Comparison of ENCODE assay signal across 8 cellular contexts in genomic region chr4:186587416-186588018, GRCh38. TPM values are rescaled to one million over a fixed set of nuclear protein-coding genes. Genes with fewer than 3 reads are reported as not detected.
DNase-seq lines count a peak whose midpoint lies in the region; ATAC-seq and TF ChIP-seq lines count a peak whose summit lies in the region.

No MANE protein-coding gene starts in this region.

- H4K91ac ChIP-seq in trophoblast cell (ENCODE audit: low read depth, low read length), result no peak overlapping the region

- no peak overlapping the region for H3K9ac ChIP-seq in trophoblast cell (ENCODE audit: low read length)

- H3K9me2 ChIP-seq in PC-9 (ENCODE audit: insufficient read depth), result no peaks in the 10 kb centered on the region

- no peaks in the 10 kb centered on the region for H3K9me3 Mint-ChIP-seq in activated T-helper 1 cell treated with anti-CD3 and anti-CD28 coated beads, Interleukin-12 subunit alpha, Interleukin-12 subunit beta, Interleukin-2, Interleukin-4 antibody, amounts not matched to agents 30 ng/mL and 10 ng/mL and 1 ng/mL, durations not matched to agents 14 hours and 24 hours and 36 hours

- intact Hi-C loops in PC-9 (cut with micrococcal nuclease; ENCODE audit: unreplicated experiment), result loop anchor here (1.0 to 5.0 kb wide), 3 partner anchors 115 to 290 kb away; no protein-coding TSS in a partner anchor
- intact Hi-C loops in activated T-helper 1 cell treated with anti-CD3 and anti-CD28 coated beads, Interleukin-12 subunit alpha, Interleukin-12 subunit beta, Interleukin-2, Interleukin-4 antibody, amounts not matched to agents 30 ng/mL and 10 ng/mL and 1 ng/mL, durations not matched to agents 14 hours and 24 hours and 36 hours (cut with micrococcal nuclease), result no loop called here
- intact Hi-C loops in uterus (cut with DNase I; ENCODE audit: low total_unique reads), result no loop called here

- no peaks in the 10 kb centered on the region for H4K20me1 ChIP-seq in PC-9 (ENCODE audit: insufficient read depth)

- H3F3A ChIP-seq in PC-9 (ENCODE audit: insufficient read depth, low read depth), result no peaks in the 10 kb centered on the region

- H3K27ac Mint-ChIP-seq in activated T-helper 1 cell treated with anti-CD3 and anti-CD28 coated beads, Interleukin-12 subunit alpha, Interleukin-12 subunit beta, Interleukin-2, Interleukin-4 antibody, amounts not matched to agents 30 ng/mL and 10 ng/mL and 1 ng/mL, durations not matched to agents 14 hours and 24 hours and 36 hours, result no peak overlapping the region

- CTCF ChIA-PET in PC-9 (lab: Charles Lee), result no interaction called here

- H3K4me3 ChIP-seq in PC-9, result no peak overlapping the region
- no peak overlapping the region for H3K4me3 ChIP-seq in trophoblast cell (ENCODE audit: low read depth, low read length)
- H3K4me3 ChIP-seq in uterus, result no peak overlapping the region

- TF ChIP-seq CTCF in PC-9 (conservative IDR thresholded peaks at IDR 0.05) (peak; percentile 82), foreskin keratinocyte (conservative IDR thresholded peaks at IDR 0.05) (peak; percentile 79), uterus (IDR thresholded peaks at IDR 0.05) (peak; percentile 52 to 85 (median 72))

- no peaks in the 10 kb centered on the region for H3K79me2 ChIP-seq in PC-9 (ENCODE audit: low read depth)
- no peaks in the 10 kb centered on the region for H3K79me2 ChIP-seq in trophoblast cell (ENCODE audit: control insufficient read depth, insufficient read depth, low read length, poor library complexity)

- WGBS in trophoblast cell (ENCODE audit: extremely low coverage, insufficient coverage, insufficient read length), result no CpG with 5 or more reads among the region's 4 CpGs

- H3K36me3 ChIP-seq in PC-9 (ENCODE audit: low read depth) (no peaks in the 10 kb centered on the region), trophoblast cell (ENCODE audit: control insufficient read depth in 1 of 2, insufficient read depth in 2 of 2, low read length in 2 of 2) (peaks cover 17 to 33% of the 10 kb centered on the region in 2 experiments), uterus (no peaks in the 10 kb centered on the region)

- no peak overlapping the region for H4K12ac ChIP-seq in trophoblast cell (ENCODE audit: low read depth, low read length)

- ATAC-seq in activated CD4-positive, CD25-positive, alpha-beta regulatory T cell treated with anti-CD3 and anti-CD28 coated beads, Interleukin-2, amount 50 U/mL, for 24 hours, result no peak
- ATAC-seq in HG02642 (IDR thresholded peaks at IDR 0.05; ENCODE audit: poor library complexity, unreplicated experiment) (peak; percentile 63), foreskin keratinocyte (peak; percentile 71)

- no peak overlapping the region for H3K23ac ChIP-seq in trophoblast cell (ENCODE audit: low read length)

- H3K36me3 Mint-ChIP-seq in activated T-helper 1 cell treated with anti-CD3 and anti-CD28 coated beads, Interleukin-12 subunit alpha, Interleukin-12 subunit beta, Interleukin-2, Interleukin-4 antibody, amounts not matched to agents 30 ng/mL and 10 ng/mL and 1 ng/mL, durations not matched to agents 14 hours and 24 hours and 36 hours (ENCODE audit: low read depth), result no peaks in the 10 kb centered on the region

- no peak overlapping the region for H3K14ac ChIP-seq in trophoblast cell (ENCODE audit: low read length)

- no peak overlapping the region for H2BK5ac ChIP-seq in trophoblast cell (ENCODE audit: low read depth, low read length, poor library complexity)

- H3K4ac ChIP-seq in trophoblast cell (ENCODE audit: low read depth, low read length), result no peak overlapping the region

- H3K27me3 Mint-ChIP-seq in activated T-helper 1 cell treated with anti-CD3 and anti-CD28 coated beads, Interleukin-12 subunit alpha, Interleukin-12 subunit beta, Interleukin-2, Interleukin-4 antibody, amounts not matched to agents 30 ng/mL and 10 ng/mL and 1 ng/mL, durations not matched to agents 14 hours and 24 hours and 36 hours (ENCODE audit: insufficient read depth), result no peaks in the 10 kb centered on the region

- no peak overlapping the region for H3K18ac ChIP-seq in trophoblast cell (ENCODE audit: low read length)

- no peak overlapping the region for H3K4me2 ChIP-seq in PC-9
- H3K4me2 ChIP-seq in trophoblast cell (ENCODE audit: low read length), result no peak overlapping the region

- no peak for TF ChIP-seq POLR2A in uterus (IDR thresholded peaks at IDR 0.05)

- no peak overlapping the region for H4K8ac ChIP-seq in trophoblast cell (ENCODE audit: low read depth, low read length)

- POLR2A ChIA-PET in PC-9 (lab: Charles Lee; ENCODE audit: unreplicated experiment), result interaction anchor here (0.7 kb wide), 1 partner anchor 140 kb away, joined by 5 read pairs; no protein-coding TSS in a partner anchor

- H3K27me3 ChIP-seq in PC-9 (ENCODE audit: insufficient read depth, low read depth), result no peaks in the 10 kb centered on the region
- H3K27me3 ChIP-seq in foreskin keratinocyte, result no peaks in the 10 kb centered on the region
- no peaks in the 10 kb centered on the region for H3K27me3 ChIP-seq in trophoblast cell (ENCODE audit: insufficient read depth, low read length)
- H3K27me3 ChIP-seq in uterus, result no peaks in the 10 kb centered on the region

- no peaks in the 10 kb centered on the region for H3K4me1 Mint-ChIP-seq in activated T-helper 1 cell treated with anti-CD3 and anti-CD28 coated beads, Interleukin-12 subunit alpha, Interleukin-12 subunit beta, Interleukin-2, Interleukin-4 antibody, amounts not matched to agents 30 ng/mL and 10 ng/mL and 1 ng/mL, durations not matched to agents 14 hours and 24 hours and 36 hours (ENCODE audit: low read depth)

- H2AFZ ChIP-seq in PC-9, result no peak overlapping the region
- H2AFZ ChIP-seq in trophoblast cell (ENCODE audit: insufficient read depth, low read length, poor library complexity), result no peak overlapping the region

- no peak overlapping the region for H2BK120ac ChIP-seq in trophoblast cell (ENCODE audit: insufficient read depth, low read length, poor library complexity)

- H3K4me1 ChIP-seq in PC-9 (replicated peaks; ENCODE audit: insufficient read depth) (no peaks in the 10 kb centered on the region), foreskin keratinocyte (no peaks in the 10 kb centered on the region), trophoblast cell (ENCODE audit: control insufficient read depth in 1 of 2, insufficient read depth in 2 of 2, low read length in 2 of 2) (no peaks in the 10 kb centered on the region), uterus (no peaks in the 10 kb centered on the region)

- no peaks in the 10 kb centered on the region for H3K79me1 ChIP-seq in trophoblast cell (ENCODE audit: low read length)

- no TSS peak for BruUV-seq in PC-9 (replicated peaks; lab: Mats Ljungman, UMichigan)

- peak; percentile 6 to 32 (median 16) for DNase-seq in activated CD4-positive, CD25-positive, alpha-beta regulatory T cell (lab: John Stamatoyannopoulos, UW)
- DNase-seq in PC-9 (peak in 1 of 2 experiments; percentile 51), foreskin keratinocyte (no peak), trophoblast cell (peak; percentile 44 to 76), uterus (peak; percentile 60 to 65)
- peak; percentile 16 for DNase-seq in activated T-helper 1 cell treated with anti-CD3 and anti-CD28 coated beads, Interleukin-12 subunit alpha, Interleukin-12 subunit beta, Interleukin-2, Interleukin-4 antibody, amounts not matched to agents 30 ng/mL and 10 ng/mL and 1 ng/mL, durations not matched to agents 14 hours and 24 hours and 36 hours (ENCODE audit: low spot score)

- H2BK12ac ChIP-seq in trophoblast cell (ENCODE audit: low read length), result no peak overlapping the region

- H3K9me3 ChIP-seq in PC-9 (ENCODE audit: insufficient read depth, low read depth), result no peaks in the 10 kb centered on the region
- peaks cover 2% of the 10 kb centered on the region for H3K9me3 ChIP-seq in trophoblast cell (ENCODE audit: insufficient read depth, low read depth, low read length)
- no peaks in the 10 kb centered on the region for H3K9me3 ChIP-seq in uterus

- H2AK5ac ChIP-seq in trophoblast cell (ENCODE audit: low read length), result no peak overlapping the region

- H3K4me3 Mint-ChIP-seq in activated T-helper 1 cell treated with anti-CD3 and anti-CD28 coated beads, Interleukin-12 subunit alpha, Interleukin-12 subunit beta, Interleukin-2, Interleukin-4 antibody, amounts not matched to agents 30 ng/mL and 10 ng/mL and 1 ng/mL, durations not matched to agents 14 hours and 24 hours and 36 hours, result no peak overlapping the region

- no peak overlapping the region for H3K27ac ChIP-seq in PC-9
- no peak overlapping the region for H3K27ac ChIP-seq in foreskin keratinocyte
- no peak overlapping the region for H3K27ac ChIP-seq in trophoblast cell (ENCODE audit: low read depth, low read length)
- no peak overlapping the region for H3K27ac ChIP-seq in uterus

RNA-seq across cellular contexts. Expression of gene MTNR1A, which starts 32.1 kb away (rescaled TPM):
- total RNA-seq in PC-9 (2021) (not detected in 2 replicates), foreskin keratinocyte (not detected in 2 replicates), uterus (1 to 10 TPM in 1 of 4 donors, not detected in 3; 1.2 TPM)
- not detected in 2 replicates for total RNA-seq in activated T-helper 1 cell treated with anti-CD3 and anti-CD28 coated beads, Interleukin-12 subunit alpha, Interleukin-12 subunit beta, Interleukin-2, Interleukin-4 antibody, amounts not matched to agents 30 ng/mL and 10 ng/mL and 1 ng/mL, durations not matched to agents 14 hours and 24 hours and 36 hours
- polyA plus RNA-seq in foreskin keratinocyte, result not detected in 2 replicates
- 0.07 and 0.12 TPM in 2 replicates for polyA plus RNA-seq in trophoblast cell (2013)

Comparison
In these comparisons a context has a peak if more than half of its experiments do, and no peak if none do; other contexts are left out.
1. DNase-seq: peak in activated CD4-positive, CD25-positive, alpha-beta regulatory T cell (4 of 4), activated T-helper 1 cell treated with anti-CD3 and anti-CD28 coated beads, Interleukin-12 subunit alpha, Interleukin-12 subunit beta, Interleukin-2, Interleukin-4 antibody, amounts not matched to agents 30 ng/mL and 10 ng/mL and 1 ng/mL, durations not matched to agents 14 hours and 24 hours and 36 hours (single experiment), trophoblast cell (2 of 2) and uterus (2 of 2); none in foreskin keratinocyte (0 of 2).
2. ATAC-seq: peak in HG02642 (single experiment) and foreskin keratinocyte (single experiment); none in activated CD4-positive, CD25-positive, alpha-beta regulatory T cell treated with anti-CD3 and anti-CD28 coated beads, Interleukin-2, amount 50 U/mL, for 24 hours (0 of 2).
3. Peak in every context shown above with its lines, with median percentiles within 50 percentile points of each other: CTCF ChIP-seq.